In the genomic region with DNA sequence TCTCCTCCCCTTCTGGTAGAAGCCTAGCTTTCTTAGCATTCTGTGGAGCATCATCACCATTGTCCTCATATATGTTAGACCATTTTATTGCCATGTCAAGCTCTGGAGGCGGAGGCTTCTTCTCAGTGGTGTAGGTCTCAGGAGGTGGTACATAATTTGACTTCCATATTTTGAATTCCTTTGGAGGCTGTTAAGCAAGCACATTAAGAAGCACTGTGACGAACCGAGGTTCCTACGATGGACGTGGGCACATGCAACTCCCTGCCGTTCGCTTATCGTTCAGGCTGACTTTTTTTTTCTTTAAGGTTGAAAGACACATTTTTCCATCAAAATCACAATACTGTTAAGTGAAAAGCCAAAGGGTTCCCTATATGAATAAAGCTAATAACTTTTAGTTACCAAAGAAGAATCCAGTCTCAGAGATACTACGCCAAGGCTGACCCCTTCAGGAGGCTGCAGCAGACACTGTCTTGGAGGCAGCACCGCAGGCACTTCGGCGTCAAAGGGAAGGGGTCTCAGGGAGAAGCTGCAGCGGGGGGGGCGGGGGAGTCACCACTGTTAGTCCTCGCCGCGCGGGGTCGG, we compare ENCODE assay signal across 1 cellular context.
A peak's percentile ranks its signal among the peaks of the same experiment; 100 is the strongest.
TF ChIP-seq lines count a peak whose summit lies in the region.

No MANE protein-coding gene starts in this region.

TF ChIP-seq in HepG2, 621 proteins besides CTCF, POLR2A, EP300 and RAD21:
- TF ChIP-seq HNRNPH1 (optimal IDR thresholded peaks at IDR 0.05; ENCODE audit: low read depth, low read length) (no peak), ZC3H13 (CRISPR knock-in tag; IDR thresholded peaks at IDR 0.05) (0 out of 2 replicates have a peak, but pooled peaks have one; percentile 11), CCDC6 (CRISPR knock-in tag; IDR thresholded peaks at IDR 0.05) (no peak), ARHGAP35 (CRISPR knock-in tag; IDR thresholded peaks at IDR 0.05; ENCODE audit: borderline replicate concordance) (no peak), PHF21A (CRISPR knock-in tag; IDR thresholded peaks at IDR 0.05) (0 out of 2 replicates have a peak, but pooled peaks have one; percentile 7), ZNF333 (CRISPR knock-in tag; IDR thresholded peaks at IDR 0.05; ENCODE audit: borderline replicate concordance) (no peak), NAIF1 (CRISPR knock-in tag; IDR thresholded peaks at IDR 0.05; ENCODE audit: borderline replicate concordance) (no peak), ZNF883 (CRISPR knock-in tag; IDR thresholded peaks at IDR 0.05; ENCODE audit: not compliant biosample characterization) (peak; percentile 0), PAX8 (CRISPR knock-in tag; IDR thresholded peaks at IDR 0.05; ENCODE audit: borderline replicate concordance) (no peak), IRF2 (CRISPR knock-in tag; IDR thresholded peaks at IDR 0.05) (no peak), ZBTB42 (CRISPR knock-in tag; IDR thresholded peaks at IDR 0.05) (no peak), ZIK1 (CRISPR knock-in tag; IDR thresholded peaks at IDR 0.05; ENCODE audit: borderline replicate concordance, low read depth) (no peak), SALL1 (CRISPR knock-in tag; IDR thresholded peaks at IDR 0.05) (no peak), ZNF558 (CRISPR knock-in tag; IDR thresholded peaks at IDR 0.05; ENCODE audit: borderline replicate concordance) (0 out of 2 replicates have a peak, but pooled peaks have one; percentile 63)
- TF ChIP-seq, protein P1, sequence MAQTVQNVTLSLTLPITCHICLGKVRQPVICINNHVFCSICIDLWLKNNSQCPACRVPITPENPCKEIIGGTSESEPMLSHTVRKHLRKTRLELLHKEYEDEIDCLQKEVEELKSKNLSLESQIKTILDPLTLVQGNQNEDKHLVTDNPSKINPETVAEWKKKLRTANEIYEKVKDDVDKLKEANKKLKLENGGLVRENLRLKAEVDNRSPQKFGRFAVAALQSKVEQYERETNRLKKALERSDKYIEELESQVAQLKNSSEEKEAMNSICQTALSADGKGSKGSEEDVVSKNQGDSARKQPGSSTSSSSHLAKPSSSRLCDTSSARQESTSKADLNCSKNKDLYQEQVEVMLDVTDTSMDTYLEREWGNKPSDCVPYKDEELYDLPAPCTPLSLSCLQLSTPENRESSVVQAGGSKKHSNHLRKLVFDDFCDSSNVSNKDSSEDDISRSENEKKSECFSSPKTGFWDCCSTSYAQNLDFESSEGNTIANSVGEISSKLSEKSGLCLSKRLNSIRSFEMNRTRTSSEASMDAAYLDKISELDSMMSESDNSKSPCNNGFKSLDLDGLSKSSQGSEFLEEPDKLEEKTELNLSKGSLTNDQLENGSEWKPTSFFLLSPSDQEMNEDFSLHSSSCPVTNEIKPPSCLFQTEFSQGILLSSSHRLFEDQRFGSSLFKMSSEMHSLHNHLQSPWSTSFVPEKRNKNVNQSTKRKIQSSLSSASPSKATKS (CRISPR knock-in tag; IDR thresholded peaks at IDR 0.05), result no peak
- TF ChIP-seq, protein P2, sequence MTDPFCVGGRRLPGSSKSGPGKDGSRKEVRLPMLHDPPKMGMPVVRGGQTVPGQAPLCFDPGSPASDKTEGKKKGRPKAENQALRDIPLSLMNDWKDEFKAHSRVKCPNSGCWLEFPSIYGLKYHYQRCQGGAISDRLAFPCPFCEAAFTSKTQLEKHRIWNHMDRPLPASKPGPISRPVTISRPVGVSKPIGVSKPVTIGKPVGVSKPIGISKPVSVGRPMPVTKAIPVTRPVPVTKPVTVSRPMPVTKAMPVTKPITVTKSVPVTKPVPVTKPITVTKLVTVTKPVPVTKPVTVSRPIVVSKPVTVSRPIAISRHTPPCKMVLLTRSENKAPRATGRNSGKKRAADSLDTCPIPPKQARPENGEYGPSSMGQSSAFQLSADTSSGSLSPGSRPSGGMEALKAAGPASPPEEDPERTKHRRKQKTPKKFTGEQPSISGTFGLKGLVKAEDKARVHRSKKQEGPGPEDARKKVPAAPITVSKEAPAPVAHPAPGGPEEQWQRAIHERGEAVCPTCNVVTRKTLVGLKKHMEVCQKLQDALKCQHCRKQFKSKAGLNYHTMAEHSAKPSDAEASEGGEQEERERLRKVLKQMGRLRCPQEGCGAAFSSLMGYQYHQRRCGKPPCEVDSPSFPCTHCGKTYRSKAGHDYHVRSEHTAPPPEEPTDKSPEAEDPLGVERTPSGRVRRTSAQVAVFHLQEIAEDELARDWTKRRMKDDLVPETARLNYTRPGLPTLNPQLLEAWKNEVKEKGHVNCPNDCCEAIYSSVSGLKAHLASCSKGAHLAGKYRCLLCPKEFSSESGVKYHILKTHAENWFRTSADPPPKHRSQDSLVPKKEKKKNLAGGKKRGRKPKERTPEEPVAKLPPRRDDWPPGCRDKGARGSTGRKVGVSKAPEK (CRISPR knock-in tag; IDR thresholded peaks at IDR 0.05; ENCODE audit: borderline replicate concordance), result no peak
